Comparison of ENCODE assay signal across 4 cellular contexts in genomic region chr9:136319244-136319643, GRCh38. TPM values are rescaled to one million over a fixed set of nuclear protein-coding genes. Genes with fewer than 3 reads are reported as not detected.
"Had no signal": no experiment of that assay in that cellular context is flagged by ENCODE, and none has a peak within 500 bp of the region (broad histone marks: within the 10 kb centered on the region; RNA-seq: fewer than 3 reads in every experiment).

No MANE protein-coding gene starts in this region.

RNA-seq across cellular contexts. Expression of gene CCDC187, which starts 15.3 kb away (rescaled TPM):
- total RNA-seq: M059J, Right ventricle myocardium superior, SJSA1 had no signal
- polyA plus RNA-seq: SK-N-SH had no signal
